ENCODE assay signal across 12 cellular contexts in genomic region chr16:84885024-84885910, GRCh38.
DNase-seq lines count a peak whose midpoint lies in the region; ATAC-seq, FAIRE-seq and TF ChIP-seq lines count a peak whose summit lies in the region.
"Had no signal": no experiment of that assay in that cellular context is flagged by ENCODE, and none has a peak within 500 bp of the region (broad histone marks: within the 10 kb centered on the region; RNA-seq: fewer than 3 reads in every experiment).

No MANE protein-coding gene starts in this region.

- no peak for TF ChIP-seq POLR2A in IMR-90 (IDR thresholded peaks at IDR 0.05; ENCODE audit: low read depth, low read length)
- TF ChIP-seq POLR2A in endothelial cell of umbilical vein (IDR thresholded peaks at IDR 0.05; ENCODE audit: low read depth, low read length), result no peak
- TF ChIP-seq POLR2A in HepG2 (IDR thresholded peaks at IDR 0.05; ENCODE audit: insufficient read depth in 1 of 2, low read depth in 2 of 2, low read length in 2 of 2), result no peak

- no peak overlapping the region; the same call in 1 of the 2 replicates for H4K5ac ChIP-seq in IMR-90 (ENCODE audit: low read depth, low read length)

- H3K56ac ChIP-seq in IMR-90 (ENCODE audit: extremely low read depth, insufficient read depth, low read length), result no peak overlapping the region

- H2BK15ac ChIP-seq in IMR-90 (ENCODE audit: low read depth, low read length), result no peak overlapping the region; the same call in 2 of the 3 replicates

- intact Hi-C loops in IMR-90 (cut with micrococcal nuclease) (no loop called here), endothelial cell of umbilical vein (cut with micrococcal nuclease) (loop anchor here (1.0 kb wide), 1 partner anchor 79 kb away; no protein-coding TSS in a partner anchor), HepG2 (cut with micrococcal nuclease; ENCODE audit: unreplicated experiment) (no loop called here)

- POLR2A ChIA-PET in IMR-90 (lab: Charles Lee; ENCODE audit: unreplicated experiment) (no interaction called here), endothelial cell of umbilical vein (lab: Charles Lee) (interaction anchor here (1.6 kb wide), 1 partner anchor 66 kb away, joined by 4 read pairs; the partner anchor contains the start of gene CRISPLD2), HepG2 (lab: Yijun Ruan, JAX) (no interaction called here)

- H3K9ac ChIP-seq in IMR-90 (ENCODE audit: low read depth, low read length) (no peak overlapping the region), endothelial cell of umbilical vein (replicated peaks; ENCODE audit: extremely low read depth, insufficient read depth, low read length) (peak overlapping the region; percentile 27), HepG2 (ENCODE audit: insufficient read depth, low read depth, low read length) (peak overlapping the region; percentile 4; the same call in 1 of the 2 replicates), smooth muscle cell (ENCODE audit: low read depth) (no peak overlapping the region)

- no peak overlapping the region for H2AK9ac ChIP-seq in IMR-90 (replicated peaks; ENCODE audit: low read depth, low read length, poor library complexity)

- CTCF ChIA-PET in IMR-90 (lab: Yijun Ruan, JAX) (no interaction called here), endothelial cell of umbilical vein (lab: Charles Lee) (interaction anchor here (0.6 to 1.9 kb wide), 13 partner anchors 9 to 147 kb away, joined by 3 to 9 read pairs (median 4); partner anchors contain the start of gene CRISPLD2), HepG2 (lab: Yijun Ruan, JAX; ENCODE audit: low intra/inter-chr PET ratio, low total read pairs) (no interaction called here)

- no peak overlapping the region for H2BK120ac ChIP-seq in IMR-90 (ENCODE audit: low read depth, low read length)

- 0 out of 2 replicates have a peak overlapping the region, but pooled peaks have one; percentile 6 for H2AK5ac ChIP-seq in IMR-90 (ENCODE audit: low read depth, low read length)

- H4K8ac ChIP-seq in IMR-90 (ENCODE audit: low read depth in 2 of 2, low read length in 2 of 2), result peak overlapping the region in 1 of 2 experiments; percentile 27; a peak in 1 of 4 replicates

- no peaks in the 10 kb centered on the region for H3K79me2 ChIP-seq in endothelial cell of umbilical vein (ENCODE audit: control insufficient read depth, insufficient read depth, low read length)
- no peaks in the 10 kb centered on the region for H3K79me2 ChIP-seq in HepG2 (ENCODE audit: insufficient read depth, low read length)
- no peaks in the 10 kb centered on the region for H3K79me2 ChIP-seq in smooth muscle cell (ENCODE audit: low read depth)

- TF ChIP-seq RAD21 in IMR-90 (IDR thresholded peaks at IDR 0.05; ENCODE audit: low read length) (no peak), HepG2 (CRISPR knock-in tag; IDR thresholded peaks at IDR 0.05) (no peak)

- peaks cover 5% of the 10 kb centered on the region for H3K9me1 ChIP-seq in IMR-90 (ENCODE audit: insufficient read depth, low read length)
- no peaks in the 10 kb centered on the region for H3K9me1 ChIP-seq in endothelial cell of umbilical vein (replicated peaks; ENCODE audit: control insufficient read depth, extremely low read depth, insufficient read depth, low read length)

- H3K27me3 ChIP-seq in IMR-90 (ENCODE audit: control insufficient read depth, insufficient read depth, low read length) (no peaks in the 10 kb centered on the region), endothelial cell of umbilical vein (ENCODE audit: control insufficient read depth in 2 of 2, insufficient read depth in 2 of 2, low read length in 2 of 2) (no peaks in the 10 kb centered on the region), HepG2 (ENCODE audit: control insufficient read depth in 1 of 2, insufficient read depth in 2 of 2, low read length in 2 of 2) (peaks cover 0 to 55% of the 10 kb centered on the region in 2 experiments; a peak in 3 of 5 replicates), smooth muscle cell (ENCODE audit: low read depth) (no peaks in the 10 kb centered on the region)

- no peak overlapping the region for H3K14ac ChIP-seq in IMR-90 (replicated peaks; ENCODE audit: low read depth, low read length)

- peak overlapping the region; percentile 47 for H2AFZ ChIP-seq in IMR-90 (replicated peaks; ENCODE audit: low read length, poor library complexity)
- peak overlapping the region; percentile 77 for H2AFZ ChIP-seq in endothelial cell of umbilical vein (ENCODE audit: low read depth, low read length)
- no peak overlapping the region for H2AFZ ChIP-seq in HepG2 (ENCODE audit: low read length)
- no peak overlapping the region for H2AFZ ChIP-seq in smooth muscle cell (ENCODE audit: low read depth)

- H3K4me1 ChIP-seq in IMR-90 (ENCODE audit: control insufficient read depth, insufficient read depth, low read length) (peaks cover 3% of the 10 kb centered on the region), endothelial cell of umbilical vein (ENCODE audit: control insufficient read depth, extremely low read depth, insufficient read depth, low read length) (peaks cover 18% of the 10 kb centered on the region), HepG2 (ENCODE audit: insufficient read depth, low read length) (peaks cover 22% of the 10 kb centered on the region), smooth muscle cell (ENCODE audit: low read depth) (peaks cover 12% of the 10 kb centered on the region)

- no peak for DNase-seq in IMR-90
- peak; percentile 62 for DNase-seq in endothelial cell of umbilical vein (ENCODE audit: low read depth, low spot score)
- DNase-seq in HepG2 (ENCODE audit: low spot score), result peak; percentile 41
- no peak for DNase-seq in smooth muscle cell (lab: John Stamatoyannopoulos, UW; ENCODE audit: unreplicated experiment)
- no peak for DNase-seq in GM19239 (ENCODE audit: insufficient read length, low spot score)
- DNase-seq in activated CD4-positive, alpha-beta T cell treated with anti-CD3 and anti-CD28 coated beads for 4 hours, result no peak
- DNase-seq in islet precursor cell, result no peak
- DNase-seq: activated T-cell treated with anti-CD3 and anti-CD28 coated beads for 4 hours; central memory CD4-positive, alpha-beta T cell; COR-L47; NK-92 treated with Interleukin-12 subunit alpha and Interleukin-12 subunit beta, amount 100 ng/mL, for 24 hours had no signal

- WGBS in IMR-90 (ENCODE audit: extremely low coverage in 2 of 2, insufficient read length in 1 of 2), 2 experiments, result 58% methylated on average over 14 of the region's 22 CpGs; no CpG with 5 or more reads in 1 of the 2 experiments
- WGBS in HepG2 (ENCODE audit: low lambda C conversion rate), result 14% methylated on average over 21 of the region's 22 CpGs
- 63% methylated on average over 22 of the region's 22 CpGs for WGBS in smooth muscle cell (ENCODE audit: low lambda C conversion rate)

- H3K9me3 ChIP-seq in IMR-90 (ENCODE audit: control insufficient read depth, insufficient read depth, low read length) (no peaks in the 10 kb centered on the region), endothelial cell of umbilical vein (replicated peaks; ENCODE audit: control insufficient read depth, insufficient read depth, low read length) (no peaks in the 10 kb centered on the region), HepG2 (ENCODE audit: low read length) (no peaks in the 10 kb centered on the region), smooth muscle cell (replicated peaks; ENCODE audit: low read depth) (no peaks in the 10 kb centered on the region)

- H3K4me2 ChIP-seq in IMR-90 (ENCODE audit: low read depth, low read length), result no peak overlapping the region
- peak overlapping the region; percentile 64 for H3K4me2 ChIP-seq in endothelial cell of umbilical vein (ENCODE audit: insufficient read depth, low read length)
- peak overlapping the region; percentile 68 for H3K4me2 ChIP-seq in HepG2 (ENCODE audit: low read depth, low read length)
- H3K4me2 ChIP-seq in smooth muscle cell, result no peak overlapping the region

- no peak for TF ChIP-seq EP300 in HepG2 (IDR thresholded peaks at IDR 0.05; ENCODE audit: low read depth in 2 of 2, low read length in 2 of 2)
- no peak for TF ChIP-seq EP300 in HepG2 (CRISPR knock-in tag; IDR thresholded peaks at IDR 0.05; ENCODE audit: borderline replicate concordance)

- H4K91ac ChIP-seq in IMR-90 (ENCODE audit: insufficient read depth, low read depth, low read length), result no peak overlapping the region

- no peaks in the 10 kb centered on the region for H4K20me1 ChIP-seq in IMR-90 (ENCODE audit: insufficient read depth, low read length)
- H4K20me1 ChIP-seq in endothelial cell of umbilical vein (replicated peaks; ENCODE audit: control insufficient read depth, extremely low read depth, insufficient read depth, low read length), result no peaks in the 10 kb centered on the region
- no peaks in the 10 kb centered on the region for H4K20me1 ChIP-seq in HepG2 (ENCODE audit: insufficient read depth, low read length)
- no peaks in the 10 kb centered on the region for H4K20me1 ChIP-seq in smooth muscle cell (ENCODE audit: low read depth)

- peaks cover 32% of the 10 kb centered on the region for H3F3A ChIP-seq in smooth muscle cell (ENCODE audit: low read depth)

- H3K27ac ChIP-seq in IMR-90 (ENCODE audit: insufficient read depth, low read length), result no peak overlapping the region
- peak overlapping the region; percentile 34 for H3K27ac ChIP-seq in endothelial cell of umbilical vein (ENCODE audit: insufficient read depth, low read depth, low read length)
- H3K27ac ChIP-seq in HepG2 (ENCODE audit: extremely low read length, insufficient read depth, low read length), result no peak overlapping the region
- peak overlapping the region; percentile 47 for H3K27ac ChIP-seq in smooth muscle cell (ENCODE audit: low read depth)

- no peak overlapping the region for H3K23ac ChIP-seq in IMR-90 (ENCODE audit: low read depth, low read length)

- dilution Hi-C loops in IMR-90 (cut with HindIII; ENCODE audit: low sequenced_read_pairs, unreplicated experiment), result no loop called here
- dilution Hi-C loops in endothelial cell of umbilical vein (cut with MboI; ENCODE audit: extremely low pct_ligation_motif_present, low sequenced_read_pairs), result no loop called here

- H3K36me3 ChIP-seq in IMR-90 (ENCODE audit: control insufficient read depth, insufficient read depth, low read length) (peaks cover 59% of the 10 kb centered on the region), endothelial cell of umbilical vein (ENCODE audit: control insufficient read depth in 2 of 2, extremely low read depth in 1 of 2, insufficient read depth in 2 of 2, low read length in 2 of 2) (no peaks in the 10 kb centered on the region), HepG2 (replicated peaks in 1 of 2; ENCODE audit: control insufficient read depth in 1 of 2, insufficient read depth in 2 of 2, low read length in 2 of 2) (no peaks in the 10 kb centered on the region), smooth muscle cell (ENCODE audit: low read depth) (peaks cover 8% of the 10 kb centered on the region)

- TF ChIP-seq CTCF in IMR-90 (conservative IDR thresholded peaks at IDR 0.05; ENCODE audit: low read depth, low read length) (no peak), endothelial cell of umbilical vein (IDR thresholded peaks at IDR 0.05; ENCODE audit: extremely low read depth in 1 of 2, insufficient read depth in 1 of 2, low read depth in 1 of 2, low read length in 2 of 2) (no peak), HepG2 (CRISPR knock-in tag; IDR thresholded peaks at IDR 0.05) (no peak), smooth muscle cell (IDR thresholded peaks at IDR 0.05; ENCODE audit: borderline replicate concordance, insufficient read depth, poor library complexity, severe bottlenecking) (no peak)

- in situ Hi-C loops in IMR-90 (cut with MboI; ENCODE audit: low sequenced_read_pairs) (no loop called here), HepG2 (cut with HindIII; ENCODE audit: extremely low pct_ligation_motif_present, low pct_unique_long_range_greater_than_20kb) (no loop called here)

- no peak overlapping the region for H2BK5ac ChIP-seq in IMR-90 (ENCODE audit: low read depth, low read length, poor library complexity, severe bottlenecking)

- no peak overlapping the region for H2BK20ac ChIP-seq in IMR-90 (ENCODE audit: low read depth, low read length)

- BruUV-seq in IMR-90 (replicated peaks; lab: Mats Ljungman, UMichigan) (no TSS peak), endothelial cell of umbilical vein (replicated peaks; lab: Mats Ljungman, UMichigan) (no TSS peak), HepG2 (replicated peaks; lab: Mats Ljungman, UMichigan) (no TSS peak)

- no peak overlapping the region for H3K18ac ChIP-seq in IMR-90 (ENCODE audit: low read depth, low read length)

- peak; percentile 86 for FAIRE-seq in endothelial cell of umbilical vein (lab: Jason Lieb, UNC)
- FAIRE-seq in HepG2 (lab: Jason Lieb, UNC), result peak; percentile 12
- FAIRE-seq in GM19239 (lab: Jason Lieb, UNC), result no peak

- peaks cover 2 to 6% of the 10 kb centered on the region in 2 experiments; a peak in 1 of 4 replicates for H3K79me1 ChIP-seq in IMR-90 (ENCODE audit: low read depth in 1 of 2, low read length in 2 of 2)

- no peak overlapping the region; the same call in 1 of the 2 replicates for H3K4ac ChIP-seq in IMR-90 (ENCODE audit: low read depth, low read length)

- ATAC-seq in IMR-90 (ENCODE audit: low read depth) (no peak), HepG2 (peak; percentile 67), GM21723 (IDR thresholded peaks at IDR 0.05; ENCODE audit: unreplicated experiment) (no peak)

- H3K4me3 ChIP-seq in IMR-90 (ENCODE audit: insufficient read depth, low read depth, low read length) (no peak overlapping the region), endothelial cell of umbilical vein (replicated peaks in 1 of 3; ENCODE audit: insufficient read depth in 1 of 3, low read depth in 1 of 3, low read length in 3 of 3) (peak overlapping the region in 1 of 3 experiments; percentile 24), HepG2 (replicated peaks in 1 of 3; ENCODE audit: insufficient read depth in 1 of 3, low read depth in 2 of 3, low read length in 3 of 3) (peak overlapping the region in 2 of 3 experiments; percentile 2 to 51; a peak in 4 of 6 replicates), smooth muscle cell (no peak overlapping the region)

Comparison
In these comparisons a context has a peak if more than half of its experiments do, and no peak if none do; other contexts are left out.
1. DNase-seq: peak in endothelial cell of umbilical vein (single experiment) and HepG2 (single experiment); none in IMR-90 (single experiment), smooth muscle cell (single experiment), GM19239 (single experiment), activated CD4-positive, alpha-beta T cell treated with anti-CD3 and anti-CD28 coated beads for 4 hours (0 of 2) and islet precursor cell (single experiment).
2. H2AFZ ChIP-seq: peak in IMR-90 (single experiment) and endothelial cell of umbilical vein (single experiment); none in HepG2 (single experiment) and smooth muscle cell (single experiment).
3. H3K27ac ChIP-seq: peak in endothelial cell of umbilical vein (single experiment) and smooth muscle cell (single experiment); none in IMR-90 (single experiment) and HepG2 (single experiment).
4. H3K4me2 ChIP-seq: peak in endothelial cell of umbilical vein (single experiment) and HepG2 (single experiment); none in IMR-90 (single experiment) and smooth muscle cell (single experiment).
5. H3K4me3 ChIP-seq: peak in HepG2 (2 of 3); none in IMR-90 (single experiment) and smooth muscle cell (single experiment).
6. H3K9ac ChIP-seq: peak in endothelial cell of umbilical vein (single experiment) and HepG2 (single experiment); none in IMR-90 (single experiment) and smooth muscle cell (single experiment).